8 cellular contexts compared by ENCODE assay signal in the genomic region with DNA sequence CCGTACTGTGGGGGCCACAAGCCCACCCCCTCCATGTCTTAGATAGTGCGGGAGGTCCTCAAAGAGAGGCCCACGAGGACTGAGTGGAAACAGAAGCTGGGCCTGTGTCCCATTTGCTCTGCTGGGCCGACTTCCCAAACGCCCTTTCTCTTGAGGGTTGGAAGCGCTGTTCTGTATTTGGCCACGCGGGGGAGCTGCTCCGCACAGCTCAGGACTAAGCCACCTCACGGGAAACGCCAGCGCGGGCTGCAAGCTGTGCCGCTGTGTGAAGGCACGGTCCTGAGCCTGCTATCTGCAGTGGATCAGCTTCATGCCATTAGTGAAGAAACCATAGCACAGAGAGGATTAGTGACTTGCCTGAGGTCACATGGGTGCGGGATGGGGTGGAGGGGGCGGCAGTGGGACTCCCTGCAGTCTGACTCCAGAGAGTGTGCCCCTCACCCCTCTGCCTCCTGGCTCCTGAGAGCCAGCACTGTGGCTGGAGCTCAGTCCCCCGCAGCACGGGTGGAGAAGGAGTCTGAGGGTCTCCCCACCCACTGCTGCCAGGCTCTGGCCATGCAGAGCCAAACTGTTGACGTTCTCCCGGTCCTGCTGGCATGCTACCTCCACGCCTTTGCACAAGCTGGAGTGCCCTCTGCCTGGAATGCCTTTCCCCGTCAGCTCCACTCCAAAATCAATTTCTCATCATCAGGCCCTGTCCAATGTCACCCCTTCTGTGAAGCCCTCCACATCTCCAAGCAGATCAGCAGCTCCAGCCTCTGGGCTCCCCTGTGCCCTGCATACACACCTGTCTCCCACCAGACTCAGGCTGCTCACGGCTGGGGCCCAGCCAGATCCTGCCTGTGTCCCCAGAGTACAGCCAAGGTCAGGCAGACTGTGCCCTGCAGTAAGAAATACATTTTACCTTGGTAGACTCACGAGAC. TPM values are rescaled to one million over a fixed set of nuclear protein-coding genes. Genes with fewer than 3 reads are reported as not detected.
DNase-seq lines count a peak whose midpoint lies in the region; TF ChIP-seq lines count a peak whose summit lies in the region.

No MANE protein-coding gene starts in this region.

- no TSS peak for BruUV-seq in Caco-2 (replicated peaks; lab: Mats Ljungman, UMichigan)

- TF ChIP-seq CTCF in Caco-2 (IDR thresholded peaks at IDR 0.05; ENCODE audit: insufficient read depth in 1 of 2, low read depth in 1 of 2, low read length in 1 of 2, severe bottlenecking in 1 of 2, unreplicated experiment in 1 of 2) (peak; percentile 98), cardiac fibroblast (IDR thresholded peaks at IDR 0.05; ENCODE audit: low read depth, low read length) (peak; percentile 95)

- no peaks in the 10 kb centered on the region for H3K36me3 Mint-ChIP-seq in Caco-2 (ENCODE audit: insufficient read depth, unreplicated experiment)

- H3K4me3 ChIP-seq in Caco-2 (ENCODE audit: low read depth, low read length) (no peak overlapping the region), cardiac fibroblast (replicated peaks in 1 of 2; ENCODE audit: low read depth in 2 of 2, low read length in 2 of 2) (no peak overlapping the region)

- intact Hi-C loops in Caco-2 (cut with micrococcal nuclease; ENCODE audit: unreplicated experiment) = no loop called here

- no peaks in the 10 kb centered on the region for H3K9me3 ChIP-seq in Caco-2

- H3K9me3 Mint-ChIP-seq in Caco-2 (ENCODE audit: unreplicated experiment) = no peaks in the 10 kb centered on the region

- no peak overlapping the region for H3K27ac Mint-ChIP-seq in Caco-2 (ENCODE audit: unreplicated experiment)

- H3K4me1 ChIP-seq in Caco-2 = 0 out of 2 replicates have a peak, but pooled peaks cover 7% of the 10 kb centered on the region

- H3K27me3 Mint-ChIP-seq in Caco-2 (ENCODE audit: insufficient read depth, unreplicated experiment) = peaks cover 5% of the 10 kb centered on the region

- peaks cover 5% of the 10 kb centered on the region for H3K4me1 Mint-ChIP-seq in Caco-2 (ENCODE audit: low read depth, unreplicated experiment)

- CTCF ChIA-PET in Caco-2 (lab: Charles Lee) = interaction anchor here (0.6 to 2.2 kb wide), 39 partner anchors 9 to 711 kb away, joined by 3 to 56 read pairs (median 4); no protein-coding TSS in a partner anchor
- CTCF ChIA-PET in HEK293T (lab: Yijun Ruan, JAX) = interaction anchor here (0.6 to 4.1 kb wide), 15 partner anchors 10 to 386 kb away, joined by 3 to 19 read pairs (median 4); no protein-coding TSS in a partner anchor

- H3K27me3 ChIP-seq in Caco-2 (replicated peaks; ENCODE audit: control insufficient read depth, insufficient read depth, low read length) = no peaks in the 10 kb centered on the region; the same call in 1 of the 2 replicates

- no peaks in the 10 kb centered on the region for H3K36me3 ChIP-seq in Caco-2 (ENCODE audit: control insufficient read depth, insufficient read depth, low read length)

- no peak overlapping the region for H3K4me3 Mint-ChIP-seq in Caco-2 (ENCODE audit: unreplicated experiment)

- POLR2A ChIA-PET in Caco-2 (lab: Charles Lee) = no interaction called here
- POLR2A ChIA-PET in HEK293T (lab: Yijun Ruan, JAX) = interaction anchor here (0.9 kb wide), 1 partner anchor 60 kb away, joined by 3 read pairs; no protein-coding TSS in a partner anchor

- DNase-seq in Caco-2 (peak; percentile 85 to 91), HEK293T (ENCODE audit: extremely low spot score) (peak; percentile 85), NCI-H226 (peak; percentile 49), cardiac fibroblast (ENCODE audit: low read depth in 2 of 2) (peak; percentile 83 to 86), iris pigment epithelial cell (ENCODE audit: low read depth) (peak; percentile 75), GOT3 (lab: John Stamatoyannopoulos, UW) (no peak)
- peak; percentile 83 for DNase-seq in activated CD4-positive, CD25-positive, alpha-beta regulatory T cell treated with anti-CD3 and anti-CD28 coated beads, Interleukin-2, amount 50 U/mL, for 72 hours
- peak; percentile 85 for DNase-seq in stimulated activated CD4-positive, alpha-beta T cell treated with anti-CD3 and anti-CD28 coated beads, Interleukin-15, amount 100 ng/mL, for 24 hours

TF ChIP-seq in HEK293T, 16 proteins besides CTCF, POLR2A, EP300 and RAD21:
- TF ChIP-seq FOXM1 (IDR thresholded peaks at IDR 0.05; ENCODE audit: borderline replicate concordance) (no peak), PKNOX1 (IDR thresholded peaks at IDR 0.05) (no peak), BHLHE40 (IDR thresholded peaks at IDR 0.05; ENCODE audit: borderline replicate concordance) (no peak), SP1 (IDR thresholded peaks at IDR 0.05) (no peak), HDGF (IDR thresholded peaks at IDR 0.05; ENCODE audit: borderline replicate concordance) (no peak), LEF1 (IDR thresholded peaks at IDR 0.05; ENCODE audit: borderline replicate concordance) (no peak)

RNA-seq across cellular contexts. Expression of gene LRRC32, which starts 51.5 kb away (rescaled TPM):
- total RNA-seq in Caco-2 (2022) = 0.27 and 0.84 TPM in 2 replicates
